In the genomic region with DNA sequence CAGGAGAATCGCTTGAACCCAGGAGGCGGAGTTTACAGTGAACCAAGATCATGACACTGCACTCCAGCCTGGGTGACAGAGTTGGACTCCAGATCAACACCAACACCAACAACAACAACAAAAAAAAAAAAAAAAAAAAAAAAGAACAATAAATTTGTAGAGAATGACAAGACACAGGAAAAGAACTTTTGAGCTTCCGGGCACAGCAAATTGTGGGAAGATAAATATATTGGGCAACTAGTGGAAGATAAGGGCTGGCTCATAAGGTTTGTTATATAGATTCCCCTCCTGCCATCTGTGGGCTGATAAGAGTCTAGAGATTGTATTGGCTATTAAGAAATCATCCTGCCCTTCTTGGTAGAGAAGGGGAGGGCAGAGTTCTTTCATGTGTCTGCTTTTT, we compare ENCODE assay signal across 25 cellular contexts. TPM values are rescaled to one million over a fixed set of nuclear protein-coding genes. Genes with fewer than 3 reads are reported as not detected.
A peak's percentile ranks its signal among the peaks of the same experiment; 100 is the strongest.
DNase-seq lines count a peak whose midpoint lies in the region; ATAC-seq, FAIRE-seq and TF ChIP-seq lines count a peak whose summit lies in the region.
"Had no signal": no experiment of that assay in that cellular context is flagged by ENCODE, and none has a peak within 500 bp of the region (broad histone marks: within the 10 kb centered on the region; RNA-seq: fewer than 3 reads in every experiment).

No MANE protein-coding gene starts in this region.

- peak overlapping the region; percentile 91 for H3K27ac Mint-ChIP-seq in Caco-2 (ENCODE audit: unreplicated experiment)
- H3K27ac Mint-ChIP-seq: T-cell had no signal

- no peak for TF ChIP-seq POLR2A in GM12892 (IDR thresholded peaks at IDR 0.05; ENCODE audit: low read depth, low read length)

- no peak overlapping the region for H3K9ac ChIP-seq in colonic mucosa (ENCODE audit: low read depth in 2 of 2, low read length in 2 of 2)
- H3K9ac ChIP-seq: KMS-11 had no signal

- no peaks in the 10 kb centered on the region for H3K27me3 Mint-ChIP-seq in Caco-2 (ENCODE audit: insufficient read depth, unreplicated experiment)
- H3K27me3 Mint-ChIP-seq: T-cell had no signal

- peaks cover 6% of the 10 kb centered on the region for H3K9me3 Mint-ChIP-seq in Caco-2 (ENCODE audit: unreplicated experiment)
- H3K9me3 Mint-ChIP-seq: T-cell had no signal

- DNase-seq in Caco-2, result no peak
- DNase-seq in NCI-H226, result peak; percentile 70
- no peak for DNase-seq in colonic mucosa
- DNase-seq in mucosa of descending colon, result no peak
- DNase-seq in GM12892 (ENCODE audit: insufficient read length), result no peak
- no peak for DNase-seq in foreskin melanocyte
- no peak for DNase-seq in DMS79 treated with DMSO at 0.1 percent for 48 hours (lab: John Stamatoyannopoulos, UW)
- DNase-seq: DMS 273 treated with DMSO at 0.1 percent for 48 hours, GDM1, NCI-H1105, NCI-H1694, NCI-H2081 treated with DMSO at 0.1 percent for 48 hours, NCI-H510A treated with DMSO at 0.1 percent for 48 hours, NCI-H774, SIG-M5, T-cell had no signal

- intact Hi-C loops in Caco-2 (cut with micrococcal nuclease; ENCODE audit: unreplicated experiment) (loop anchor here (1.0 kb wide), 2 partner anchors 7 to 16 kb away; no protein-coding TSS in a partner anchor), colonic mucosa (cut with DNase I) (no loop called here), mucosa of descending colon (cut with DNase I, micrococcal nuclease) (loop anchor here in 1 of 2 donors (5.0 kb wide), 1 partner anchor 143 kb away; no protein-coding TSS in a partner anchor)

- H3K4me3 ChIP-seq in Caco-2 (ENCODE audit: low read depth, low read length), result no peak overlapping the region
- H3K4me3 ChIP-seq in colonic mucosa, result no peak overlapping the region
- no peak overlapping the region for H3K4me3 ChIP-seq in mucosa of descending colon

- no peak for TF ChIP-seq CTCF in Caco-2 (IDR thresholded peaks at IDR 0.05; ENCODE audit: insufficient read depth in 1 of 2, low read depth in 1 of 2, low read length in 1 of 2, severe bottlenecking in 1 of 2, unreplicated experiment in 1 of 2)
- TF ChIP-seq CTCF in colonic mucosa (IDR thresholded peaks at IDR 0.05), result no peak
- no peak for TF ChIP-seq CTCF in mucosa of descending colon (IDR thresholded peaks at IDR 0.05)

- BruUV-seq in Caco-2 (replicated peaks; lab: Mats Ljungman, UMichigan), result no TSS peak

- ATAC-seq in mucosa of descending colon, result peak; percentile 58
- ATAC-seq in HG02884 (IDR thresholded peaks at IDR 0.05; ENCODE audit: unreplicated experiment), result no peak
- ATAC-seq: PC-3, SK-N-SH treated with all-trans-retinoic acid at 6 μM for 48 hours, T-cell had no signal

- H3K4me1 Mint-ChIP-seq in Caco-2 (ENCODE audit: low read depth, unreplicated experiment), result peaks cover 28% of the 10 kb centered on the region
- H3K4me1 Mint-ChIP-seq: T-cell had no signal

- H3K27me3 ChIP-seq in Caco-2 (replicated peaks; ENCODE audit: control insufficient read depth, insufficient read depth, low read length), result no peaks in the 10 kb centered on the region
- H3K27me3 ChIP-seq in colonic mucosa, result no peaks in the 10 kb centered on the region

- H3K9me3 ChIP-seq in Caco-2 (no peaks in the 10 kb centered on the region), colonic mucosa (no peaks in the 10 kb centered on the region), mucosa of descending colon (no peaks in the 10 kb centered on the region)

- H3K4me3 Mint-ChIP-seq in Caco-2 (ENCODE audit: unreplicated experiment), result no peak overlapping the region
- H3K4me3 Mint-ChIP-seq: T-cell had no signal

- no peaks in the 10 kb centered on the region for H3K36me3 ChIP-seq in Caco-2 (ENCODE audit: control insufficient read depth, insufficient read depth, low read length)
- no peaks in the 10 kb centered on the region for H3K36me3 ChIP-seq in colonic mucosa
- no peaks in the 10 kb centered on the region for H3K36me3 ChIP-seq in mucosa of descending colon (ENCODE audit: low read depth)

- CTCF ChIA-PET in Caco-2 (lab: Charles Lee), result interaction anchor here (0.6 to 1.6 kb wide), 5 partner anchors 16 to 610 kb away, joined by 3 to 6 read pairs (median 5); no protein-coding TSS in a partner anchor

- FAIRE-seq in GM12892 (lab: Jason Lieb, UNC), result no peak
- FAIRE-seq: H1 had no signal

- H3K36me3 Mint-ChIP-seq in Caco-2 (ENCODE audit: insufficient read depth, unreplicated experiment), result peaks cover 27% of the 10 kb centered on the region
- H3K36me3 Mint-ChIP-seq: T-cell had no signal

- H3K4me1 ChIP-seq in Caco-2 (peaks cover 30% of the 10 kb centered on the region), colonic mucosa (no peaks in the 10 kb centered on the region), mucosa of descending colon (ENCODE audit: low read depth) (no peaks in the 10 kb centered on the region)

- peak overlapping the region; percentile 33 for H3K27ac ChIP-seq in colonic mucosa
- H3K27ac ChIP-seq: C4-2B, KMS-11, RWPE1 had no signal

- POLR2A ChIA-PET in Caco-2 (lab: Charles Lee), result interaction anchor here (0.6 to 1.7 kb wide), 3 partner anchors 16 to 443 kb away, joined by 3 to 19 read pairs (median 3); a partner anchor contains a TSS

RNA-seq across cellular contexts. Expression of a gene that starts 33.2 kb away (rescaled TPM):
- total RNA-seq in Caco-2 (2022) (56.0 and 63.0 TPM in 2 replicates), colonic mucosa (100 to 1,000 TPM; 114 to 152 TPM), mucosa of descending colon (10 to 100 TPM in 2 of 3 donors, 1 to 10 TPM in 1; 9.1 to 45.4 (median 41.2) TPM)
- not detected for polyA plus RNA-seq in GM12892 (2012; ENCODE audit: missing spikeins)

RNA-seq across cellular contexts. Expression of a gene that starts 45.6 kb away (rescaled TPM):
- total RNA-seq in Caco-2 (2022) (not detected in 2 replicates), colonic mucosa (not detected), mucosa of descending colon (not detected)
- polyA plus RNA-seq in GM12892 (2012; ENCODE audit: missing spikeins), result not detected
- total RNA-seq: Daoy, H1, M059J, PC-3 had no signal

RNA-seq across cellular contexts. Expression of a gene that starts 59.2 kb away (rescaled TPM):
- total RNA-seq in Caco-2 (2022) (1.2 and 1.6 TPM in 2 replicates), colonic mucosa (10 to 100 TPM in 1 of 2 donors, 1 to 10 TPM in 1; 6.2 to 21.4 TPM), mucosa of descending colon (10 to 100 TPM in 2 of 3 donors, 1 to 10 TPM in 1; 7.3 to 93.6 (median 19.3) TPM)
- polyA plus RNA-seq in GM12892 (2012; ENCODE audit: missing spikeins), result not detected
